ENCODE assay signal across 1 cellular context in genomic region chr20:5168582-5169396, GRCh38.
A peak's percentile ranks its signal among the peaks of the same experiment; 100 is the strongest.
TF ChIP-seq lines count a peak whose summit lies in the region.

No MANE protein-coding gene starts in this region.

TF ChIP-seq in HepG2, 621 proteins besides CTCF, POLR2A, EP300 and RAD21:
- TF ChIP-seq FOSL2 (CRISPR knock-in tag; IDR thresholded peaks at IDR 0.05): peak; percentile 21; the same call in 1 of the 2 replicates
- TF ChIP-seq HMG20B (CRISPR knock-in tag; conservative IDR thresholded peaks at IDR 0.05): no peak
- no peak for TF ChIP-seq HIC2 (CRISPR knock-in tag; IDR thresholded peaks at IDR 0.05; ENCODE audit: low read depth)
- no peak for TF ChIP-seq ZBTB25 (CRISPR knock-in tag; IDR thresholded peaks at IDR 0.05)
- peak; percentile 29; the same call in 1 of the 2 replicates for TF ChIP-seq ZNF687 (CRISPR knock-in tag; IDR thresholded peaks at IDR 0.05)
